ENCODE assay signal across 3 cellular contexts in genomic region chr3:10405816-10406215, GRCh38.
A peak's percentile ranks its signal among the peaks of the same experiment; 100 is the strongest.
TF ChIP-seq lines count a peak whose summit lies in the region.

No MANE protein-coding gene starts in this region.

TF ChIP-seq in HepG2, 621 proteins besides CTCF, POLR2A, EP300 and RAD21 (continues in another document):
- TF ChIP-seq THAP11 (CRISPR knock-in tag; IDR thresholded peaks at IDR 0.05): no peak
- no peak for TF ChIP-seq WIZ (CRISPR knock-in tag; IDR thresholded peaks at IDR 0.05)
- no peak for TF ChIP-seq U2AF2 (IDR thresholded peaks at IDR 0.05; ENCODE audit: low read depth, low read length)
- TF ChIP-seq IKZF5 (CRISPR knock-in tag; IDR thresholded peaks at IDR 0.05): no peak
- TF ChIP-seq CENPT (CRISPR knock-in tag; IDR thresholded peaks at IDR 0.05; ENCODE audit: low read depth): no peak
- no peak for TF ChIP-seq REL (CRISPR knock-in tag; conservative IDR thresholded peaks at IDR 0.05)
- TF ChIP-seq ZBTB4 (CRISPR knock-in tag; IDR thresholded peaks at IDR 0.05; ENCODE audit: borderline replicate concordance): no peak
- TF ChIP-seq ZNF569 (CRISPR knock-in tag; IDR thresholded peaks at IDR 0.05; ENCODE audit: borderline replicate concordance): no peak
- no peak for TF ChIP-seq IRF9 (CRISPR knock-in tag; IDR thresholded peaks at IDR 0.05; ENCODE audit: borderline replicate concordance)
- TF ChIP-seq ZMYM3 (CRISPR knock-in tag; IDR thresholded peaks at IDR 0.05): peak; percentile 78
- no peak for TF ChIP-seq FOXA1 (IDR thresholded peaks at IDR 0.05)
- TF ChIP-seq FOXA1 (CRISPR knock-in tag; IDR thresholded peaks at IDR 0.05): no peak
- TF ChIP-seq RCOR2 (CRISPR knock-in tag; IDR thresholded peaks at IDR 0.05): 0 out of 2 replicates have a peak, but pooled peaks have one; percentile 19
- TF ChIP-seq SNRNP70 (IDR thresholded peaks at IDR 0.05; ENCODE audit: low read depth, low read length): no peak
- TF ChIP-seq ZFP36 (IDR thresholded peaks at IDR 0.05; ENCODE audit: borderline replicate concordance, low read depth, low read length, partially characterized antibody): peak; percentile 31
- peak; percentile 100 for TF ChIP-seq ZNF768 (CRISPR knock-in tag; IDR thresholded peaks at IDR 0.05)
- no peak for TF ChIP-seq PAX8 (CRISPR knock-in tag; IDR thresholded peaks at IDR 0.05; ENCODE audit: borderline replicate concordance)
- no peak for TF ChIP-seq ZIK1 (CRISPR knock-in tag; IDR thresholded peaks at IDR 0.05; ENCODE audit: borderline replicate concordance, low read depth)

TF ChIP-seq in K562, 482 proteins besides CTCF, POLR2A, EP300 and RAD21:
- peak; percentile 83 for TF ChIP-seq BCOR (IDR thresholded peaks at IDR 0.05)
- TF ChIP-seq PHB2 (IDR thresholded peaks at IDR 0.05; ENCODE audit: low read depth): no peak
- no peak for TF ChIP-seq SFPQ (IDR thresholded peaks at IDR 0.05; ENCODE audit: low read depth, low read length)
- TF ChIP-seq KDM1A (IDR thresholded peaks at IDR 0.05): peak; percentile 15 to 53; a peak in 2 of 4 replicates
- peak; percentile 46; the same call in 1 of the 2 replicates for TF ChIP-seq SMARCA5 (IDR thresholded peaks at IDR 0.05)
- no peak for TF ChIP-seq ZBTB43 (CRISPR knock-in tag; IDR thresholded peaks at IDR 0.05)
- TF ChIP-seq HDAC2 (IDR thresholded peaks at IDR 0.05): peak; percentile 56; the same call in 1 of the 2 replicates
- peak; percentile 50; the same call in 1 of the 2 replicates for TF ChIP-seq ELF1 (tag; IDR thresholded peaks at IDR 0.05)
- TF ChIP-seq PTBP1 (IDR thresholded peaks at IDR 0.05; ENCODE audit: low read depth, low read length): 0 out of 2 replicates have a peak, but pooled peaks have one; percentile 36
- TF ChIP-seq ESRRA (IDR thresholded peaks at IDR 0.05; ENCODE audit: borderline replicate concordance, low read depth): 0 out of 2 replicates have a peak, but pooled peaks have one; percentile 20
- TF ChIP-seq ZFP36 (IDR thresholded peaks at IDR 0.05; ENCODE audit: low read depth, low read length, partially characterized antibody): peak; percentile 92
- peak; percentile 79 for TF ChIP-seq ZKSCAN1 (IDR thresholded peaks at IDR 0.05; ENCODE audit: low read depth, low read length)
- TF ChIP-seq ZNF583 (CRISPR knock-in tag; IDR thresholded peaks at IDR 0.05): 0 out of 2 replicates have a peak, but pooled peaks have one; percentile 47
- TF ChIP-seq RBM25 (IDR thresholded peaks at IDR 0.05; ENCODE audit: low read depth, low read length, severe bottlenecking): peak; percentile 91

TF ChIP-seq in H1, 55 proteins besides CTCF, POLR2A, EP300 and RAD21:
- TF ChIP-seq KDM1A (IDR thresholded peaks at IDR 0.05; ENCODE audit: borderline replicate concordance, low read length) (peak; percentile 55; the same call in 1 of the 2 replicates), ATF3 (IDR thresholded peaks at IDR 0.05; ENCODE audit: insufficient read depth, low read depth, low read length) (no peak), SAP30 (IDR thresholded peaks at IDR 0.05; ENCODE audit: insufficient read depth, insufficient replicate concordance, low read length) (no peak)
TF ChIP-seq in H1: peak in this region for 1.
